Comparison of ENCODE assay signal across 8 cellular contexts in genomic region chr13:49098771-49099512, GRCh38.
DNase-seq lines count a peak whose midpoint lies in the region; ATAC-seq and TF ChIP-seq lines count a peak whose summit lies in the region.

No MANE protein-coding gene starts in this region.

- no peak for TF ChIP-seq POLR2A in HCT116 (IDR thresholded peaks at IDR 0.05; ENCODE audit: borderline replicate concordance, extremely low read depth, insufficient read depth, insufficient read length)

- H3K79me2 ChIP-seq in HCT116 (ENCODE audit: insufficient read depth, low read length) = no peaks in the 10 kb centered on the region

- intact Hi-C loops in HCT116 (cut with micrococcal nuclease) = loop anchor here (1.0 to 10.0 kb wide), 3 partner anchors 122 to 506 kb away; partner anchors contain the start of gene FNDC3A

- H3K9me3 ChIP-seq in HCT116 (ENCODE audit: control insufficient read depth in 1 of 2, insufficient read depth in 1 of 2, low read depth in 1 of 2, low read length in 2 of 2) = no peaks in the 10 kb centered on the region

- peak; percentile 60; the same call in 1 of the 2 replicates for TF ChIP-seq RAD21 in HCT116 (IDR thresholded peaks at IDR 0.05; ENCODE audit: low read depth)

- no peaks in the 10 kb centered on the region for H3K9me2 ChIP-seq in HCT116 (ENCODE audit: insufficient read depth)

- in situ Hi-C loops in astrocyte of the cerebellum (cut with HindIII; ENCODE audit: low sequenced_read_pairs) = no loop called here

- BruUV-seq in HCT116 (replicated peaks; lab: Mats Ljungman, UMichigan) = no TSS peak

- H3K27ac ChIP-seq in HCT116 (ENCODE audit: low read depth, low read length) = peak overlapping the region; percentile 58; the same call in 1 of the 2 replicates

- no peaks in the 10 kb centered on the region for H3K27me3 ChIP-seq in HCT116 (ENCODE audit: insufficient read depth, low read length)

- no peaks in the 10 kb centered on the region for H3K36me3 ChIP-seq in HCT116 (ENCODE audit: control insufficient read depth in 1 of 2, insufficient read depth in 2 of 2, low read length in 2 of 2)

- H3K4me2 ChIP-seq in HCT116 (ENCODE audit: low read length) = peak overlapping the region; percentile 65

- no peak overlapping the region for H2AFZ ChIP-seq in HCT116 (ENCODE audit: low read depth, low read length, poor library complexity, severe bottlenecking)

- ATAC-seq in HCT116 = peak; percentile 79
- ATAC-seq in left lobe of liver = peak; percentile 68
- ATAC-seq in HG02840 (IDR thresholded peaks at IDR 0.05; ENCODE audit: low FRiP score, unreplicated experiment) = no peak
- no peak for ATAC-seq in GM19328 (IDR thresholded peaks at IDR 0.05; ENCODE audit: unreplicated experiment)

- POLR2A ChIA-PET in HCT116 (lab: Charles Lee) = interaction anchor here (1.0 kb wide), 1 partner anchor 182 kb away, joined by 3 read pairs; no protein-coding TSS in a partner anchor

- no peak overlapping the region for H3K9ac ChIP-seq in HCT116 (ENCODE audit: low read length)

- TF ChIP-seq CTCF in AG09309 (IDR thresholded peaks at IDR 0.05; ENCODE audit: control insufficient read depth, insufficient read depth, low read depth, low read length, missing control alignments) (peak; percentile 42), HCT116 (IDR thresholded peaks at IDR 0.05 in 2 of 3, conservative IDR thresholded peaks at IDR 0.05 in 1 of 3; ENCODE audit: borderline replicate concordance in 1 of 3, insufficient read depth in 1 of 3, low read depth in 2 of 3, low read length in 2 of 3) (peak; percentile 24 to 57 (median 41); a peak in 4 of 6 replicates), astrocyte of the cerebellum (IDR thresholded peaks at IDR 0.05; ENCODE audit: low read depth, low read length, missing control alignments) (peak; percentile 41)

- H3K4me1 ChIP-seq in HCT116 (ENCODE audit: control insufficient read depth in 1 of 2, insufficient read depth in 2 of 2, low read length in 2 of 2) = peaks cover 26 to 30% of the 10 kb centered on the region in 2 experiments

- no peaks in the 10 kb centered on the region for H4K20me1 ChIP-seq in HCT116 (ENCODE audit: insufficient read depth)

- no peak for DNase-seq in AG09309 (ENCODE audit: low read depth)
- peak; percentile 24 for DNase-seq in HCT116 (ENCODE audit: low read depth, low spot score)
- DNase-seq in astrocyte of the cerebellum (ENCODE audit: low read depth) = no peak
- DNase-seq in left lobe of liver (ENCODE audit: low spot score) = no peak
- DNase-seq in NCI-H187 treated with DMSO at 0.1 percent for 48 hours (lab: John Stamatoyannopoulos, UW) = no peak
- no peak for DNase-seq in activated CD4-positive, alpha-beta T cell treated with anti-CD3 and anti-CD28 coated beads, Interleukin-2, amount 50 U/mL, for 1 hour

- RAD21 ChIA-PET in HCT116 (lab: Charles Lee; ENCODE audit: low non-redundant PET in 1 of 2, low total read pairs in 2 of 2, uncharacterized antibody in 2 of 2, unreplicated experiment in 2 of 2) = no interaction called here

- no peak overlapping the region for H3K4me3 ChIP-seq in AG09309 (ENCODE audit: control insufficient read depth, low read depth, low read length)
- peak overlapping the region in 1 of 2 experiments; percentile 18; a peak in 1 of 4 replicates for H3K4me3 ChIP-seq in HCT116 (replicated peaks in 1 of 2; ENCODE audit: low read depth in 1 of 2, low read length in 2 of 2)
- no peak overlapping the region for H3K4me3 ChIP-seq in astrocyte of the cerebellum (ENCODE audit: low read depth, low read length)

- CTCF ChIA-PET in HCT116 (lab: Charles Lee) = interaction anchor here (0.7 to 2.5 kb wide), 8 partner anchors 11 to 508 kb away, joined by 3 to 43 read pairs (median 4); partner anchors contain the start of gene CDADC1

TF ChIP-seq in HCT116, 20 proteins besides CTCF, POLR2A, EP300 and RAD21:
- TF ChIP-seq JUND (IDR thresholded peaks at IDR 0.05) = peak; percentile 20; the same call in 1 of the 2 replicates
- TF ChIP-seq REST (IDR thresholded peaks at IDR 0.05; ENCODE audit: low read depth) = no peak
- no peak for TF ChIP-seq EZH2 (IDR thresholded peaks at IDR 0.05)
- no peak for TF ChIP-seq POLR2AphosphoS5 (IDR thresholded peaks at IDR 0.05; ENCODE audit: low read depth, low read length)
- no peak for TF ChIP-seq YY1 (IDR thresholded peaks at IDR 0.05; ENCODE audit: extremely low read depth, insufficient replicate concordance, low read depth, low read length)
- no peak for TF ChIP-seq EGR1 (IDR thresholded peaks at IDR 0.05; ENCODE audit: low read depth)
- no peak for TF ChIP-seq ZBTB33 (IDR thresholded peaks at IDR 0.05; ENCODE audit: extremely low read depth, insufficient replicate concordance, low read length)

Comparison
In these comparisons a context has a peak if more than half of its experiments do, and no peak if none do; other contexts are left out.
1. ATAC-seq: peak in HCT116 (single experiment) and left lobe of liver (single experiment); none in HG02840 (single experiment) and GM19328 (single experiment).
2. Peak in every context shown above with its lines, with median percentiles within 50 percentile points of each other: CTCF ChIP-seq.